Comparison of ENCODE assay signal across 22 cellular contexts in the genomic region with DNA sequence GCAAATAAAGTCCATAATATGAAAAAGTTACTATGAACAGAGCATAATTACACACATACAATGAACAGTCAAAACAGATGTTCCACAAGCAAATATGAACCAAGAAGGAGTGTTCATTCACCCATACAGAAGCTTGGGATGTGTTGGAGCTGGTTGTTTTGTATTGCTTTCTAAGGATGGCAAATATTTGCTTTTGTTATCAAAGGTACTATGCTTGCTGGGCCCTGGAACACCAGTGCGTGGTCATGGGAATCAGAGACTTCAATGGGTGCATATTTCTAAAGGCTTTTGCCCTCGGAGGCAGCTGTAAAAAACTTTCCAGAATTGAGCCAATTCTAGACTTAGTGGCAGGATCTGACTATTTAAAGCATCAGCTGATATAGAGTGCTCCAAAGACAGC.
DNase-seq lines count a peak whose midpoint lies in the region; ATAC-seq and FAIRE-seq lines count a peak whose summit lies in the region.
"Had no signal": no experiment of that assay in that cellular context is flagged by ENCODE, and none has a peak within 500 bp of the region (broad histone marks: within the 10 kb centered on the region; RNA-seq: fewer than 3 reads in every experiment).

No MANE protein-coding gene starts in this region.

- peaks cover 0 to 5% of the 10 kb centered on the region in 2 donors for H3K4me1 ChIP-seq in small intestine (ENCODE audit: control insufficient read depth in 2 of 2, insufficient read depth in 1 of 2, low read depth in 1 of 2, low read length in 1 of 2)
- H3K4me1 ChIP-seq: tibial nerve had no signal

- no peak overlapping the region for H3K27ac ChIP-seq in small intestine (ENCODE audit: low read depth in 1 of 2, low read length in 1 of 2)
- H3K27ac ChIP-seq: PC-9, prostate gland, tibial nerve had no signal

- no peak for FAIRE-seq in small intestine (lab: Jason Lieb, UNC)
- FAIRE-seq: GM18507 had no signal

- no peak overlapping the region for H3K4me3 ChIP-seq in small intestine (ENCODE audit: low read depth in 1 of 2, low read length in 2 of 2)
- H3K4me3 ChIP-seq: PC-9, prostate gland, smooth muscle cell, tibial nerve had no signal

- H3K27me3 ChIP-seq in small intestine (ENCODE audit: control insufficient read depth in 2 of 2, insufficient read depth in 2 of 2, low read length in 2 of 2): no peaks in the 10 kb centered on the region
- H3K27me3 ChIP-seq: tibial nerve had no signal

- ATAC-seq in HG03045 (IDR thresholded peaks at IDR 0.05; ENCODE audit: unreplicated experiment): no peak
- ATAC-seq: HCT116; left ventricle myocardium superior; stimulated activated naive CD8-positive, alpha-beta T cell treated with anti-CD3 and anti-CD28 coated beads, Interleukin-15, Interleukin-2, amounts not matched to agents 100 U/mL and 50 U/mL, for 24 hours had no signal

- WGBS in small intestine, 3 donors: 18 to 55% (median 29%) methylated on average over 2 of the region's 2 CpGs

- H3K9me3 ChIP-seq in small intestine (ENCODE audit: control insufficient read depth, low read depth): no peaks in the 10 kb centered on the region
- H3K9me3 ChIP-seq: prostate gland had no signal

- DNase-seq in HuH-7.5 (ENCODE audit: low spot score): peak; percentile 18
- DNase-seq in NCI-H2029 treated with DMSO at 0.1 percent for 48 hours (lab: John Stamatoyannopoulos, UW): peak; percentile 90
- peak; percentile 21 for DNase-seq in SHP77 treated with DMSO at 0.1 percent for 48 hours (lab: John Stamatoyannopoulos, UW)
- DNase-seq in small intestine: peak; percentile 36
- no peak for DNase-seq in GOT3 (lab: John Stamatoyannopoulos, UW)
- DNase-seq in nucleus accumbens (lab: John Stamatoyannopoulos, UW): no peak
- DNase-seq: activated CD4-positive, alpha-beta T cell treated with anti-CD3 and anti-CD28 coated beads, Interleukin-2, amount 50 U/mL, for 4 hours; activated CD8-positive, alpha-beta memory T cell treated with anti-CD3 and anti-CD28 coated beads, Interleukin-2, amount 50 U/mL, for 48 hours; activated effector memory CD4-positive, alpha-beta T cell treated with Interleukin-2 at 50 U/mL for 16 hours; left ventricle myocardium superior; NCI-H1694 treated with DMSO at 0.1 percent for 48 hours; NCI-H82; stimulated activated CD4-positive, alpha-beta T cell treated with anti-CD3 and anti-CD28 coated beads, Interleukin-2, amount 100 ng/mL, for 48 hours; stimulated activated naive CD8-positive, alpha-beta T cell treated with anti-CD3 and anti-CD28 coated beads, Interleukin-15, Interleukin-2, amounts not matched to agents 100 U/mL and 50 U/mL, for 24 hours; T-helper 1 cell had no signal

- no peaks in the 10 kb centered on the region for H3K36me3 ChIP-seq in small intestine (ENCODE audit: control insufficient read depth in 2 of 2, insufficient read depth in 2 of 2, low read length in 2 of 2)
- H3K36me3 ChIP-seq: prostate gland, tibial nerve had no signal

Comparison
In these comparisons a context has a peak if more than half of its experiments do, and no peak if none do; other contexts are left out.
1. DNase-seq: peak in HuH-7.5 (single experiment), NCI-H2029 treated with DMSO at 0.1 percent for 48 hours (single experiment), SHP77 treated with DMSO at 0.1 percent for 48 hours (single experiment) and small intestine (single experiment); none in GOT3 (single experiment) and nucleus accumbens (0 of 56).